ENCODE assay signal across 12 cellular contexts in the genomic region with DNA sequence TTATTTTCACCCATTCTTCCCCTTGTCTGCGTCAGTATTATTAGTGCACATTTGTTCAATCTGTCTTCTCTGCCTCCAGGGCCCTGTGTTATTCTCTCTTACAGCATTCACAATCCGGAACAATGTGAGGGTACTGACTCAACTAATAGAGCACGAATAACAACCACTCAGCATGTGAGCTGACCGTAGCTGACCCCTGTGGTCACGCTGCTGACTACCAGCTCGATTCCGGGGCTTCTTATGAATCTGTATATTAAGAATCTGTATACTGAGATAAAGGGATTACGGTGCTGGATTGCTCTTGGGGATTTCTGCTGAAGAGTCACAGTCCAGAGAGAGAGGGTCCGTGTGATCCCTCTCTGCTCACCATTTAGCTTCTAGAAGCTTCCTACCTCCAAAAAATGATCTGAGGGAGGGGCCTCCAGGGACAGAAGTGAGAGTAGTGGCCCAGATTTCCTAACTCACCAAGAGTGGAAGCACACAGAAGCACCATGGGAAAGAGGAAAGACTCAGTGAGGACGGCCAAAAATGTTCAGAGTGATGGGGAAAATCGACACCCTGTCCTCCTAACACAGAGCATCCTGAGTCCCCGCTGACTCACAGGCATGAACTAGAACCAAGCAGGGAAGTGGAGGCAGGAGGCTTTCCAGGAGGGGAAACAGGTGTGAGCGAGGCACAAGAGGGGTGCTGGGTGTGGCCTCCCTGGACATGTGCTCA.
A peak's percentile ranks its signal among the peaks of the same experiment; 100 is the strongest.
DNase-seq lines count a peak whose midpoint lies in the region; TF ChIP-seq lines count a peak whose summit lies in the region.
"Had no signal": no experiment of that assay in that cellular context is flagged by ENCODE, and none has a peak within 500 bp of the region (broad histone marks: within the 10 kb centered on the region; RNA-seq: fewer than 3 reads in every experiment).

No MANE protein-coding gene starts in this region.

- H3K4me3 ChIP-seq in astrocyte of the cerebellum (ENCODE audit: low read depth, low read length) (no peak overlapping the region), hepatocyte (no peak overlapping the region)

- H2AFZ ChIP-seq in hepatocyte: no peak overlapping the region

- no peak for TF ChIP-seq CTCF in HFFc6 (IDR thresholded peaks at IDR 0.05)
- TF ChIP-seq CTCF in astrocyte of the cerebellum (IDR thresholded peaks at IDR 0.05; ENCODE audit: low read depth, low read length, missing control alignments): no peak
- no peak for TF ChIP-seq CTCF in hepatocyte (IDR thresholded peaks at IDR 0.05; ENCODE audit: poor library complexity)
- TF ChIP-seq CTCF in GM13976 (IDR thresholded peaks at IDR 0.05; ENCODE audit: borderline replicate concordance, control extremely low read depth, extremely low read depth, insufficient read depth, missing control alignments): no peak

- peaks cover 1% of the 10 kb centered on the region for H3K9me3 Mint-ChIP-seq in HFFc6
- H3K9me3 Mint-ChIP-seq: activated T-helper 2 cell treated with anti-CD3 and anti-CD28 coated beads, Interferon-gamma antibody, Interleukin-2, Interleukin-4, amounts not matched to agents 10 μg/mL and 5 μg/mL and 100 μg/mL, durations not matched to agents 14 hours and 24 hours and 36 hours had no signal

- 0 out of 2 replicates have a peak, but pooled peaks cover 9% of the 10 kb centered on the region for H3K36me3 Mint-ChIP-seq in HFFc6 (ENCODE audit: low read depth)

- no peaks in the 10 kb centered on the region for H3K9me3 ChIP-seq in hepatocyte (ENCODE audit: low read depth)

- in situ Hi-C loops in astrocyte of the cerebellum (cut with HindIII; ENCODE audit: low sequenced_read_pairs) (no loop called here), GM13976 (cut with MboI; ENCODE audit: low sequenced_read_pairs, unreplicated experiment) (no loop called here)

- H3K27ac Mint-ChIP-seq in HFFc6: peak overlapping the region; percentile 98
- H3K27ac Mint-ChIP-seq: activated T-helper 2 cell treated with anti-CD3 and anti-CD28 coated beads, Interferon-gamma antibody, Interleukin-2, Interleukin-4, amounts not matched to agents 10 μg/mL and 5 μg/mL and 100 μg/mL, durations not matched to agents 14 hours and 24 hours and 36 hours; dendritic cell treated with granulocyte-macrophage colony-stimulating factor and Interleukin-4, amounts not matched to agents 40 ng/mL and 50 ng/mL, for 4 days had no signal

- no peaks in the 10 kb centered on the region for H3K79me2 ChIP-seq in hepatocyte

- no peak overlapping the region for H3K4me2 ChIP-seq in hepatocyte

- no peaks in the 10 kb centered on the region for H3K27me3 ChIP-seq in hepatocyte

- H3K27ac ChIP-seq in hepatocyte: no peak overlapping the region

- no peaks in the 10 kb centered on the region for H3K9me2 ChIP-seq in hepatocyte (replicated peaks; ENCODE audit: insufficient read depth)

- H4K20me1 ChIP-seq in hepatocyte (ENCODE audit: insufficient read depth, poor library complexity, severe bottlenecking): no peaks in the 10 kb centered on the region

- peaks cover 2% of the 10 kb centered on the region; the same call in 1 of the 2 replicates for H3K27me3 Mint-ChIP-seq in HFFc6 (ENCODE audit: insufficient read depth)
- H3K27me3 Mint-ChIP-seq: dendritic cell treated with granulocyte-macrophage colony-stimulating factor and Interleukin-4, amounts not matched to agents 40 ng/mL and 50 ng/mL, for 4 days had no signal

- H3K4me1 Mint-ChIP-seq in HFFc6 (ENCODE audit: low read depth): peaks cover 70% of the 10 kb centered on the region

- DNase-seq in HFFc6: peak; percentile 98
- peak; percentile 94 for DNase-seq in astrocyte of the cerebellum (ENCODE audit: low read depth)
- DNase-seq in hepatocyte (ENCODE audit: low spot score): peak; percentile 12
- peak; percentile 88 for DNase-seq in smooth muscle cell of the brain vasculature (ENCODE audit: low read depth, low spot score)
- no peak for DNase-seq in DMS153 (lab: John Stamatoyannopoulos, UW)
- DNase-seq in GM13976 (ENCODE audit: low spot score): no peak
- DNase-seq in activated naive CD4-positive, alpha-beta T cell (lab: John Stamatoyannopoulos, UW): no peak
- DNase-seq: GDM1, NCI-H2029 treated with DMSO at 0.1 percent for 48 hours, occipital lobe had no signal

- H3K4me1 ChIP-seq in hepatocyte (ENCODE audit: insufficient read depth): no peaks in the 10 kb centered on the region

- H3K36me3 ChIP-seq in hepatocyte (replicated peaks; ENCODE audit: insufficient read depth, low read depth): no peaks in the 10 kb centered on the region

- H3K4me3 Mint-ChIP-seq in HFFc6: peak overlapping the region; percentile 81
- H3K4me3 Mint-ChIP-seq: dendritic cell treated with granulocyte-macrophage colony-stimulating factor and Interleukin-4, amounts not matched to agents 40 ng/mL and 50 ng/mL, for 4 days had no signal

- WGBS in hepatocyte (ENCODE audit: low lambda C conversion rate, missing lambda C conversion rate): 77% methylated on average over 13 of the region's 13 CpGs

Comparison
In these comparisons a context has a peak if more than half of its experiments do, and no peak if none do; other contexts are left out.
1. DNase-seq: peak in HFFc6 (single experiment), astrocyte of the cerebellum (single experiment), hepatocyte (single experiment) and smooth muscle cell of the brain vasculature (single experiment); none in DMS153 (single experiment), GM13976 (single experiment) and activated naive CD4-positive, alpha-beta T cell (0 of 4).